ENCODE assay signal across 16 cellular contexts in genomic region chr10:13791483-13791882, GRCh38.
"Had no signal": no experiment of that assay in that cellular context is flagged by ENCODE, and none has a peak within 500 bp of the region (broad histone marks: within the 10 kb centered on the region; RNA-seq: fewer than 3 reads in every experiment).

No MANE protein-coding gene starts in this region.

- DNase-seq: cortex of kidney; effector CD4-positive, alpha-beta T cell; immature natural killer cell; islet precursor cell; naive B cell; sigmoid colon; stimulated activated CD4-positive, alpha-beta T cell treated with anti-CD3 and anti-CD28 coated beads, Interleukin-2, amount 100 ng/mL, for 24 hours; stimulated activated CD4-positive, alpha-beta T cell treated with anti-CD3 and anti-CD28 coated beads, Interleukin-4, amount 100 ng/mL, for 24 hours; stimulated activated naive CD4-positive, alpha-beta T cell treated with Interleukin-2 at 50 U/mL for 16 hours; trophoblast cell had no signal

- H3K36me3 Mint-ChIP-seq: immature natural killer cell; memory B cell; naive B cell; natural killer cell treated with Interleukin-12 subunit alpha and Interleukin-12 subunit beta and Interleukin-15 and Interleukin-18, amount 100 ng/mL, for 72 hours; stimulated activated effector memory CD8-positive, alpha-beta T cell treated with anti-CD3 and anti-CD28 coated beads, Interleukin-12 subunit alpha, Interleukin-12 subunit beta, amount 100 ng/mL, for 72 hours had no signal

- H3K27me3 Mint-ChIP-seq: memory B cell; naive B cell; natural killer cell treated with Interleukin-12 subunit alpha and Interleukin-12 subunit beta and Interleukin-15 and Interleukin-18, amount 100 ng/mL, for 72 hours; progenitor cell of endocrine pancreas had no signal

- H3K27ac Mint-ChIP-seq: memory B cell; mesothelial cell of epicardium; natural killer cell treated with Interleukin-12 subunit alpha and Interleukin-12 subunit beta and Interleukin-15 and Interleukin-18, amount 100 ng/mL, for 72 hours; progenitor cell of endocrine pancreas; stimulated activated effector memory CD8-positive, alpha-beta T cell treated with anti-CD3 and anti-CD28 coated beads, Interleukin-12 subunit alpha, Interleukin-12 subunit beta, amount 100 ng/mL, for 72 hours had no signal

- H3K9me3 Mint-ChIP-seq: immature natural killer cell; memory B cell; mesothelial cell of epicardium; naive B cell; natural killer cell treated with Interleukin-12 subunit alpha and Interleukin-12 subunit beta and Interleukin-15 and Interleukin-18, amount 100 ng/mL, for 72 hours; neural crest cell; stimulated activated effector memory CD8-positive, alpha-beta T cell treated with anti-CD3 and anti-CD28 coated beads, Interleukin-12 subunit alpha, Interleukin-12 subunit beta, amount 100 ng/mL, for 72 hours had no signal

- H3K4me3 Mint-ChIP-seq: immature natural killer cell; memory B cell; mesothelial cell of epicardium; naive B cell; natural killer cell treated with Interleukin-12 subunit alpha and Interleukin-12 subunit beta and Interleukin-15 and Interleukin-18, amount 100 ng/mL, for 72 hours; neural crest cell; stimulated activated effector memory CD8-positive, alpha-beta T cell treated with anti-CD3 and anti-CD28 coated beads, Interleukin-12 subunit alpha, Interleukin-12 subunit beta, amount 100 ng/mL, for 72 hours had no signal
